Comparison of ENCODE assay signal across 7 cellular contexts in genomic region chr11:5280582-5281102, GRCh38. TPM values are rescaled to one million over a fixed set of nuclear protein-coding genes. Genes with fewer than 3 reads are reported as not detected.
A peak's percentile ranks its signal among the peaks of the same experiment; 100 is the strongest.
DNase-seq lines count a peak whose midpoint lies in the region; ATAC-seq and TF ChIP-seq lines count a peak whose summit lies in the region.

No MANE protein-coding gene starts in this region.

- peak; percentile 93 for DNase-seq in GDM1 (lab: John Stamatoyannopoulos, UW)
- DNase-seq in GM19240 (ENCODE audit: insufficient read length, low spot score), result peak; percentile 33
- peak; percentile 99 for DNase-seq in OCI-M1 (lab: John Stamatoyannopoulos, UW)
- DNase-seq in epidermal melanocyte (ENCODE audit: insufficient read length, low spot score), result peak; percentile 66
- peak; percentile 37 for DNase-seq in omental fat pad (ENCODE audit: low spot score)
- DNase-seq in middle frontal gyrus (ENCODE audit: extremely low spot score, low spot score), result no peak

- peak; percentile 78 for ATAC-seq in HG03095 (IDR thresholded peaks at IDR 0.05; ENCODE audit: unreplicated experiment)
- peak; percentile 86 for ATAC-seq in omental fat pad (ENCODE audit: low FRiP score)

- no peak for TF ChIP-seq CTCF in omental fat pad (IDR thresholded peaks at IDR 0.05)

RNA-seq across cellular contexts. Expression of gene HBE1, which starts 10.9 kb away (rescaled TPM):
- total RNA-seq in omental fat pad, result not detected

RNA-seq across cellular contexts. Expression of gene OR51B4, which starts 21.1 kb away (rescaled TPM):
- total RNA-seq in omental fat pad, result not detected

RNA-seq across cellular contexts. Expression of gene HBG2, which starts 26.1 kb away (rescaled TPM):
- total RNA-seq in omental fat pad, result 1 to 10 TPM in 1 of 4 donors, not detected in 3; 2.1 TPM

RNA-seq across cellular contexts. Expression of gene HBG1, which starts 31.0 kb away (rescaled TPM):
- total RNA-seq in omental fat pad, result not detected

RNA-seq across cellular contexts. Expression of gene OR51B2, which starts 43.5 kb away (rescaled TPM):
- total RNA-seq in omental fat pad, result 1 to 10 TPM in 1 of 4 donors, under 1 TPM in 1, not detected in 2; 0.46 to 1.1 TPM
